ENCODE assay signal across 8 cellular contexts in genomic region chr10:87861034-87861433, GRCh38. TPM values are rescaled to one million over a fixed set of nuclear protein-coding genes. Genes with fewer than 3 reads are reported as not detected.
A peak's percentile ranks its signal among the peaks of the same experiment; 100 is the strongest.
DNase-seq lines count a peak whose midpoint lies in the region; ATAC-seq, FAIRE-seq and TF ChIP-seq lines count a peak whose summit lies in the region.
"Had no signal": no experiment of that assay in that cellular context is flagged by ENCODE, and none has a peak within 500 bp of the region (broad histone marks: within the 10 kb centered on the region; RNA-seq: fewer than 3 reads in every experiment).

No MANE protein-coding gene starts in this region.

- CTCF ChIA-PET in T-cell (lab: Charles Lee) = interaction anchor here (0.6 to 2.9 kb wide), 12 partner anchors 10 to 692 kb away, joined by 3 to 11 read pairs (median 4); no protein-coding TSS in a partner anchor

- no peaks in the 10 kb centered on the region for H3K27me3 Mint-ChIP-seq in T-cell
- no peaks in the 10 kb centered on the region for H3K27me3 Mint-ChIP-seq in stimulated activated naive CD8-positive, alpha-beta T cell treated with anti-CD3 and anti-CD28 coated beads, Interleukin-15, amount 100 ng/mL, for 72 hours

- H3K27ac Mint-ChIP-seq in T-cell = peak overlapping the region; percentile 92 to 95
- H3K27ac Mint-ChIP-seq in stimulated activated naive CD8-positive, alpha-beta T cell treated with anti-CD3 and anti-CD28 coated beads, Interleukin-15, amount 100 ng/mL, for 72 hours = no peak overlapping the region

- H3K9ac ChIP-seq in HUES48 (ENCODE audit: low read depth, low read length) = no peak overlapping the region

- no peaks in the 10 kb centered on the region for H3K36me3 ChIP-seq in HUES48 (ENCODE audit: control insufficient read depth, insufficient read depth, low read length)

- H3K27me3 ChIP-seq in HUES48 (ENCODE audit: control insufficient read depth, insufficient read depth, low read length) = 0 out of 2 replicates have a peak, but pooled peaks cover 4% of the 10 kb centered on the region

- H3K36me3 Mint-ChIP-seq in T-cell = peaks cover 2% of the 10 kb centered on the region

- no peak for FAIRE-seq in HTR-8/SVneo (lab: Jason Lieb, UNC)

- ATAC-seq in T-cell (replicated peaks in 1 of 4) = no peak
- no peak for ATAC-seq in stimulated activated naive CD8-positive, alpha-beta T cell treated with anti-CD3 and anti-CD28 coated beads, Interleukin-15, amount 100 ng/mL, for 72 hours

- peaks cover 9% of the 10 kb centered on the region; the same call in 1 of the 2 replicates for H3K4me1 ChIP-seq in HUES48 (ENCODE audit: control insufficient read depth, insufficient read depth, low read length)

- DNase-seq in T-cell = no peak
- DNase-seq in foreskin fibroblast = no peak
- DNase-seq in stimulated activated naive CD8-positive, alpha-beta T cell treated with anti-CD3 and anti-CD28 coated beads, Interleukin-15, amount 100 ng/mL, for 72 hours = no peak
- no peak for DNase-seq in HuH-7.5 (ENCODE audit: low spot score)
- no peak for DNase-seq in dedifferentiated amniotic fluid mesenchymal stem cell (ENCODE audit: extremely low spot score)
- no peak for DNase-seq in HTR-8/SVneo (ENCODE audit: insufficient read length, low spot score)
- DNase-seq: NCI-H345 had no signal

- no peaks in the 10 kb centered on the region for H3K9me3 ChIP-seq in HUES48 (ENCODE audit: control insufficient read depth, insufficient read depth, low read length)

- POLR2A ChIA-PET in T-cell (lab: Charles Lee) = interaction anchor here in 1 of 2 donors (0.5 to 1.1 kb wide), 3 partner anchors 42 to 412 kb away, joined by 3 to 4 read pairs (median 3); no protein-coding TSS in a partner anchor

- TF ChIP-seq CTCF in foreskin fibroblast (IDR thresholded peaks at IDR 0.05; ENCODE audit: low read depth, low read length) = no peak

- peak overlapping the region; percentile 94 to 97 (median 95) for H3K4me3 Mint-ChIP-seq in T-cell
- H3K4me3 Mint-ChIP-seq in stimulated activated naive CD8-positive, alpha-beta T cell treated with anti-CD3 and anti-CD28 coated beads, Interleukin-15, amount 100 ng/mL, for 72 hours = peak overlapping the region; percentile 97 to 98

- H3K4me1 Mint-ChIP-seq in T-cell = peaks cover 24 to 48% (median 28%) of the 10 kb centered on the region in 3 donors
- H3K4me1 Mint-ChIP-seq in stimulated activated naive CD8-positive, alpha-beta T cell treated with anti-CD3 and anti-CD28 coated beads, Interleukin-15, amount 100 ng/mL, for 72 hours = peaks cover 19% of the 10 kb centered on the region

- H3K4me3 ChIP-seq in HUES48 (ENCODE audit: low read depth, low read length) (peak overlapping the region; percentile 92), foreskin fibroblast (ENCODE audit: low read depth in 1 of 2, low read length in 2 of 2) (peak overlapping the region; percentile 98)

- no peak overlapping the region for H3K27ac ChIP-seq in HUES48 (ENCODE audit: low read depth, low read length)

- H3K9me3 Mint-ChIP-seq in T-cell = no peaks in the 10 kb centered on the region
- H3K9me3 Mint-ChIP-seq in stimulated activated naive CD8-positive, alpha-beta T cell treated with anti-CD3 and anti-CD28 coated beads, Interleukin-15, amount 100 ng/mL, for 72 hours = no peaks in the 10 kb centered on the region

RNA-seq across cellular contexts. Expression of gene KLLN, which starts 2.3 kb away (rescaled TPM):
- 1 to 10 TPM in 1 of 5 donors, under 1 TPM in 4; 0.50 to 1.0 (median 0.60) TPM for total RNA-seq in T-cell

RNA-seq across cellular contexts. Expression of gene PTEN, which starts 2.4 kb away (rescaled TPM):
- total RNA-seq in T-cell = 10 to 100 TPM; 59.9 to 98.7 (median 66.9) TPM

RNA-seq across cellular contexts. Expression of gene ATAD1, which starts 43.0 kb away (rescaled TPM):
- total RNA-seq in T-cell = 10 to 100 TPM; 35.2 to 43.8 (median 42.1) TPM

Comparison
In these comparisons a context has a peak if more than half of its experiments do, and no peak if none do; other contexts are left out.
1. H3K27ac Mint-ChIP-seq: peak in T-cell (2 of 2); none in stimulated activated naive CD8-positive, alpha-beta T cell treated with anti-CD3 and anti-CD28 coated beads, Interleukin-15, amount 100 ng/mL, for 72 hours (0 of 2).